ENCODE assay signal across 26 cellular contexts in the genomic region with DNA sequence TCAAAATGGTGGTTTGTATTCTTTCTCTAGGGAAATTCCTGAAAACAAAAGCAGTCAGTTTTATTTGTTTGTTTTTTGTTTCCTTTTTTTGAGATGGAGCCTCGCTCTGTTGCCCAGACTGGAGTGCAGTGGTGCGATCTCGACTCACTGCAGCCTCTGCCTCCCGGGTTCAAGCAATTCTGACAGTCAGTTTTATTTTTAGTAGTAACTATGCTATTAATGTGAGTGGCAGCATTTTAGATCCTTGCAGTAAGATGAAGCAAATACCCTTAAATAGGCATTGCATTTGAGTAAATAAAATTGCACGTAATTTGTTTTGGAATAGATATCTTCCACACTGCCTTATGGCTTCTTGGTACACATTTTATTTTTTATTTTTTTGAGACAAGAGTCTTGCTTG. TPM values are rescaled to one million over a fixed set of nuclear protein-coding genes. Genes with fewer than 3 reads are reported as not detected.
DNase-seq lines count a peak whose midpoint lies in the region; ATAC-seq and TF ChIP-seq lines count a peak whose summit lies in the region.
"Had no signal": no experiment of that assay in that cellular context is flagged by ENCODE, and none has a peak within 500 bp of the region (broad histone marks: within the 10 kb centered on the region; RNA-seq: fewer than 3 reads in every experiment).

No MANE protein-coding gene starts in this region.

- H3K9me3 Mint-ChIP-seq in activated naive CD4-positive, alpha-beta T cell treated with anti-CD3 and anti-CD28 coated beads, Interleukin-2, amount 10 ng/mL, durations not matched to agents 7 days and 5 days: no peaks in the 10 kb centered on the region
- H3K9me3 Mint-ChIP-seq in CD4-positive, alpha-beta memory T cell: no peaks in the 10 kb centered on the region
- H3K9me3 Mint-ChIP-seq in activated T-helper 17 cell treated with anti-CD3 and anti-CD28 coated beads, Interleukin-2, amount 50 U/mL, for 72 hours: no peaks in the 10 kb centered on the region
- H3K9me3 Mint-ChIP-seq: activated CD4-positive, alpha-beta T cell treated with anti-CD3 and anti-CD28 coated beads, Interleukin-2, amount 10 ng/mL, durations not matched to agents 24 days and 14 days; activated naive CD4-positive, alpha-beta T cell treated with anti-CD3 and anti-CD28 coated beads, Interleukin-2, amount 50 U/mL, for 24 hours; CD14-positive monocyte; naive B cell; T-cell had no signal

- H3K4me2 ChIP-seq in PC-3 (ENCODE audit: low read length): no peak overlapping the region

- H3K79me2 ChIP-seq in PC-3 (ENCODE audit: low read length): peaks cover 98% of the 10 kb centered on the region

- intact Hi-C loops in CD4-positive, alpha-beta memory T cell (cut with micrococcal nuclease): no loop called here
- intact Hi-C loops in psoas muscle (cut with DNase I): no loop called here
- intact Hi-C loops in PC-3 (cut with micrococcal nuclease): no loop called here

- H3K4me1 Mint-ChIP-seq in activated naive CD4-positive, alpha-beta T cell treated with anti-CD3 and anti-CD28 coated beads, Interleukin-2, amount 10 ng/mL, durations not matched to agents 7 days and 5 days: peaks cover 51% of the 10 kb centered on the region
- peaks cover 55 to 92% (median 77%) of the 10 kb centered on the region in 4 donors for H3K4me1 Mint-ChIP-seq in CD4-positive, alpha-beta memory T cell
- H3K4me1 Mint-ChIP-seq in activated T-helper 17 cell treated with anti-CD3 and anti-CD28 coated beads, Interleukin-2, amount 50 U/mL, for 72 hours: peaks cover 54% of the 10 kb centered on the region

- no peaks in the 10 kb centered on the region for H3K9me2 ChIP-seq in PC-3 (replicated peaks; ENCODE audit: low read length)

- H2AFZ ChIP-seq in PC-3 (ENCODE audit: low read length): no peak overlapping the region

- no peaks in the 10 kb centered on the region for H3K27me3 Mint-ChIP-seq in activated naive CD4-positive, alpha-beta T cell treated with anti-CD3 and anti-CD28 coated beads, Interleukin-2, amount 10 ng/mL, durations not matched to agents 7 days and 5 days
- no peaks in the 10 kb centered on the region for H3K27me3 Mint-ChIP-seq in CD4-positive, alpha-beta memory T cell
- H3K27me3 Mint-ChIP-seq in activated T-helper 17 cell treated with anti-CD3 and anti-CD28 coated beads, Interleukin-2, amount 50 U/mL, for 72 hours: no peaks in the 10 kb centered on the region
- H3K27me3 Mint-ChIP-seq: activated CD4-positive, alpha-beta T cell treated with anti-CD3 and anti-CD28 coated beads, Interleukin-2, amount 10 ng/mL, durations not matched to agents 24 days and 14 days; activated naive CD4-positive, alpha-beta T cell treated with anti-CD3 and anti-CD28 coated beads, Interleukin-2, amount 50 U/mL, for 24 hours; naive B cell; T-cell had no signal

- ATAC-seq in activated T-helper 17 cell treated with anti-CD3 and anti-CD28 coated beads, Interleukin-2, amount 50 U/mL, for 72 hours (replicated peaks): no peak
- ATAC-seq in psoas muscle (peak in 3 of 4 donors; percentile 51 to 61 (median 59)), PC-3 (no peak), GM18519 (IDR thresholded peaks at IDR 0.05; ENCODE audit: low FRiP score, unreplicated experiment) (no peak)
- ATAC-seq: HepG2, pancreas, right lobe of liver had no signal

- no peak overlapping the region for H3K9ac ChIP-seq in PC-3 (ENCODE audit: low read length)

- no peaks in the 10 kb centered on the region for H3K9me3 ChIP-seq in CD4-positive, alpha-beta memory T cell (ENCODE audit: control insufficient read depth in 1 of 2, low read length in 2 of 2)
- H3K9me3 ChIP-seq in psoas muscle: no peaks in the 10 kb centered on the region
- H3K9me3 ChIP-seq in PC-3 (ENCODE audit: low read length): no peaks in the 10 kb centered on the region
- H3K9me3 ChIP-seq: pancreas, right lobe of liver, suprapubic skin had no signal

- POLR2A ChIA-PET in CD4-positive, alpha-beta memory T cell (lab: Charles Lee; ENCODE audit: partially characterized antibody): no interaction called here
- POLR2A ChIA-PET in PC-3 (lab: Charles Lee; ENCODE audit: unreplicated experiment): no interaction called here

- no TSS peak for BruUV-seq in PC-3 (replicated peaks; lab: Mats Ljungman, UMichigan)

- no peak overlapping the region for H3K27ac ChIP-seq in CD4-positive, alpha-beta memory T cell (ENCODE audit: low read depth, low read length)
- H3K27ac ChIP-seq in psoas muscle (peak overlapping the region; percentile 58), PC-3 (ENCODE audit: low read length) (no peak overlapping the region)
- H3K27ac ChIP-seq: HL-60, pancreas, right lobe of liver, suprapubic skin had no signal

- WGBS in psoas muscle, 3 donors: 32 to 40% (median 36%) methylated on average over 5 of the region's 5 CpGs

- peaks cover 62% of the 10 kb centered on the region for H4K20me1 ChIP-seq in PC-3 (ENCODE audit: low read length)

- no peak overlapping the region for H3K4me3 ChIP-seq in CD4-positive, alpha-beta memory T cell (ENCODE audit: low read length in 2 of 2)
- H3K4me3 ChIP-seq in psoas muscle: no peak overlapping the region
- H3K4me3 ChIP-seq in PC-3 (ENCODE audit: low read length): no peak overlapping the region
- H3K4me3 ChIP-seq: pancreas, right lobe of liver, suprapubic skin had no signal

- TF ChIP-seq CTCF in psoas muscle (IDR thresholded peaks at IDR 0.05): no peak
- no peak for TF ChIP-seq CTCF in PC-3 (conservative IDR thresholded peaks at IDR 0.05; ENCODE audit: low read depth, low read length)

- no peaks in the 10 kb centered on the region for H3K27me3 ChIP-seq in CD4-positive, alpha-beta memory T cell (ENCODE audit: insufficient read depth, low read length)
- H3K27me3 ChIP-seq in psoas muscle (ENCODE audit: insufficient read depth in 3 of 3, low read length in 2 of 3) (no peaks in the 10 kb centered on the region), PC-3 (ENCODE audit: low read length) (no peaks in the 10 kb centered on the region)
- H3K27me3 ChIP-seq: pancreas, right lobe of liver, suprapubic skin had no signal

- H3K4me3 Mint-ChIP-seq in activated naive CD4-positive, alpha-beta T cell treated with anti-CD3 and anti-CD28 coated beads, Interleukin-2, amount 10 ng/mL, durations not matched to agents 7 days and 5 days: no peak overlapping the region
- H3K4me3 Mint-ChIP-seq in CD4-positive, alpha-beta memory T cell: peak overlapping the region in 3 of 8 donors; percentile 20 to 62 (median 36)
- H3K4me3 Mint-ChIP-seq in activated T-helper 17 cell treated with anti-CD3 and anti-CD28 coated beads, Interleukin-2, amount 50 U/mL, for 72 hours: peak overlapping the region; percentile 7
- H3K4me3 Mint-ChIP-seq: activated CD4-positive, alpha-beta T cell treated with anti-CD3 and anti-CD28 coated beads, Interleukin-2, amount 10 ng/mL, durations not matched to agents 24 days and 14 days; CD14-positive monocyte had no signal

- H3K27ac Mint-ChIP-seq in activated naive CD4-positive, alpha-beta T cell treated with anti-CD3 and anti-CD28 coated beads, Interleukin-2, amount 10 ng/mL, durations not matched to agents 7 days and 5 days: peak overlapping the region; percentile 15
- peak overlapping the region in 6 of 7 donors; percentile 16 to 79 (median 52) for H3K27ac Mint-ChIP-seq in CD4-positive, alpha-beta memory T cell
- peak overlapping the region; percentile 63 for H3K27ac Mint-ChIP-seq in activated T-helper 17 cell treated with anti-CD3 and anti-CD28 coated beads, Interleukin-2, amount 50 U/mL, for 72 hours
- H3K27ac Mint-ChIP-seq: activated naive CD4-positive, alpha-beta T cell treated with anti-CD3 and anti-CD28 coated beads, Interleukin-2, amount 50 U/mL, for 24 hours had no signal

- no peak for DNase-seq in activated naive CD4-positive, alpha-beta T cell treated with anti-CD3 and anti-CD28 coated beads, Interleukin-2, amount 10 ng/mL, durations not matched to agents 7 days and 5 days
- DNase-seq in activated naive CD4-positive, alpha-beta T cell (lab: John Stamatoyannopoulos, UW): no peak
- DNase-seq in CD4-positive, alpha-beta memory T cell: no peak
- no peak for DNase-seq in psoas muscle
- DNase-seq in COLO668 (lab: John Stamatoyannopoulos, UW; ENCODE audit: unreplicated experiment): no peak
- DNase-seq in PC-3: no peak
- DNase-seq: activated CD4-positive, alpha-beta T cell treated with anti-CD3 and anti-CD28 coated beads, Interleukin-2, amount 10 ng/mL, durations not matched to agents 24 days and 14 days; DMS153; glutamatergic neuron; H7; naive B cell; NCI-H1105; NCI-H2029 treated with DMSO at 0.1 percent for 48 hours; NCI-H345; NCI-H82; pancreas; right lobe of liver; SHP77 treated with DMSO at 0.1 percent for 48 hours; T-cell had no signal

- CTCF ChIA-PET in activated naive CD4-positive, alpha-beta T cell treated with anti-CD3 and anti-CD28 coated beads, Interleukin-2, amount 10 ng/mL, durations not matched to agents 7 days and 5 days (lab: Charles Lee): interaction anchor here (0.5 to 1.8 kb wide), 2 partner anchors 10 to 128 kb away, joined by 4 to 9 read pairs; no protein-coding TSS in a partner anchor
- CTCF ChIA-PET in CD4-positive, alpha-beta memory T cell (lab: Charles Lee; ENCODE audit: partially characterized antibody): interaction anchor here (0.6 to 2.1 kb wide), 6 partner anchors 8 to 70 kb away, joined by 3 to 8 read pairs (median 6); no protein-coding TSS in a partner anchor
- CTCF ChIA-PET in PC-3 (lab: Charles Lee): interaction anchor here (0.6 kb wide), 1 partner anchor 516 kb away, joined by 4 read pairs; no protein-coding TSS in a partner anchor

- H3K36me3 Mint-ChIP-seq in activated naive CD4-positive, alpha-beta T cell treated with anti-CD3 and anti-CD28 coated beads, Interleukin-2, amount 10 ng/mL, durations not matched to agents 7 days and 5 days: peaks cover 28% of the 10 kb centered on the region
- peaks cover 24 to 48% of the 10 kb centered on the region in 2 donors for H3K36me3 Mint-ChIP-seq in CD4-positive, alpha-beta memory T cell
- peaks cover 62% of the 10 kb centered on the region for H3K36me3 Mint-ChIP-seq in activated T-helper 17 cell treated with anti-CD3 and anti-CD28 coated beads, Interleukin-2, amount 50 U/mL, for 72 hours (ENCODE audit: low read depth)

- peaks cover 79% of the 10 kb centered on the region for H3K4me1 ChIP-seq in CD4-positive, alpha-beta memory T cell (ENCODE audit: insufficient read depth, low read length)
- H3K4me1 ChIP-seq in psoas muscle (peaks cover 54% of the 10 kb centered on the region), PC-3 (ENCODE audit: insufficient read depth, low read length) (no peaks in the 10 kb centered on the region)
- H3K4me1 ChIP-seq: pancreas had no signal

- no peaks in the 10 kb centered on the region for H3K36me3 ChIP-seq in CD4-positive, alpha-beta memory T cell (ENCODE audit: insufficient read depth, low read length)
- H3K36me3 ChIP-seq in psoas muscle (ENCODE audit: insufficient read depth in 1 of 2, low read depth in 1 of 2) (peaks cover 0 to 16% of the 10 kb centered on the region in 2 donors), PC-3 (ENCODE audit: low read depth, low read length) (peaks cover 24% of the 10 kb centered on the region)

- no peaks in the 10 kb centered on the region for H3F3A ChIP-seq in PC-3 (ENCODE audit: low read length, unreplicated experiment)

RNA-seq across cellular contexts. Expression of a gene that starts 23.6 kb away (rescaled TPM):
- total RNA-seq in CD4-positive, alpha-beta memory T cell: 10 to 100 TPM; 85.5 to 90.3 TPM
- 10 to 100 TPM in 1 of 2 donors, 1 to 10 TPM in 1; 8.9 to 23.4 TPM for polyA plus RNA-seq in CD4-positive, alpha-beta memory T cell
- total RNA-seq in activated T-helper 17 cell treated with anti-CD3 and anti-CD28 coated beads, Interleukin-2, amount 50 U/mL, for 72 hours: 10 to 100 TPM; 63.8 to 77.0 TPM
- total RNA-seq in psoas muscle: 10 to 100 TPM; 44.6 to 58.4 (median 53.3) TPM
- 10 to 100 TPM; 23.8 to 44.3 (median 34.7) TPM for polyA plus RNA-seq in psoas muscle
- 64.1 and 88.4 TPM in 2 replicates for total RNA-seq in PC-3 (2014; rRNA removed)

RNA-seq across cellular contexts. Expression of a gene that starts 43.7 kb away (rescaled TPM):
- total RNA-seq in CD4-positive, alpha-beta memory T cell: 1 to 10 TPM; 7.9 to 8.1 TPM
- 1 to 10 TPM in 1 of 2 donors, under 1 TPM in 1; 0.08 to 1.5 TPM for polyA plus RNA-seq in CD4-positive, alpha-beta memory T cell
- total RNA-seq in activated T-helper 17 cell treated with anti-CD3 and anti-CD28 coated beads, Interleukin-2, amount 50 U/mL, for 72 hours: 1 to 10 TPM; 3.8 to 9.3 TPM
- 10 to 100 TPM in 1 of 4 donors, 1 to 10 TPM in 3; 5.0 to 14.8 (median 7.5) TPM for total RNA-seq in psoas muscle
- 1 to 10 TPM; 4.5 to 7.2 (median 6.7) TPM for polyA plus RNA-seq in psoas muscle
- total RNA-seq in PC-3 (2014; rRNA removed): 52.8 and 53.9 TPM in 2 replicates

Comparison
In these comparisons a context has a peak if more than half of its experiments do, and no peak if none do; other contexts are left out.
1. ATAC-seq: peak in psoas muscle (3 of 4); none in activated T-helper 17 cell treated with anti-CD3 and anti-CD28 coated beads, Interleukin-2, amount 50 U/mL, for 72 hours (single experiment), PC-3 (single experiment) and GM18519 (single experiment).
2. Peak in every context shown above with its lines, with median percentiles within 50 percentile points of each other: H3K27ac Mint-ChIP-seq.